In genomic region chr3:12158387-12159226, GRCh38 we compare ENCODE assay signal across 1 cellular context.
TF ChIP-seq lines count a peak whose summit lies in the region.

TIMP4 (minus strand) TSS chr3:12158912; CDS start chr3:12158840, 72 bp downstream.

TF ChIP-seq in HepG2, 621 proteins besides CTCF, POLR2A, EP300 and RAD21 (continued from another document and continues in another):
- peak; percentile 75 for TF ChIP-seq UBTF (CRISPR knock-in tag; IDR thresholded peaks at IDR 0.05)
- 0 out of 2 replicates have a peak, but pooled peaks have one; percentile 21 for TF ChIP-seq RNF2 (conservative IDR thresholded peaks at IDR 0.05; ENCODE audit: low read depth)
- TF ChIP-seq MYPOP (CRISPR knock-in tag; IDR thresholded peaks at IDR 0.05) = peak; percentile 80; the same call in 1 of the 2 replicates
- no peak for TF ChIP-seq GATAD1 (CRISPR knock-in tag; IDR thresholded peaks at IDR 0.05)
- TF ChIP-seq, protein P1, sequence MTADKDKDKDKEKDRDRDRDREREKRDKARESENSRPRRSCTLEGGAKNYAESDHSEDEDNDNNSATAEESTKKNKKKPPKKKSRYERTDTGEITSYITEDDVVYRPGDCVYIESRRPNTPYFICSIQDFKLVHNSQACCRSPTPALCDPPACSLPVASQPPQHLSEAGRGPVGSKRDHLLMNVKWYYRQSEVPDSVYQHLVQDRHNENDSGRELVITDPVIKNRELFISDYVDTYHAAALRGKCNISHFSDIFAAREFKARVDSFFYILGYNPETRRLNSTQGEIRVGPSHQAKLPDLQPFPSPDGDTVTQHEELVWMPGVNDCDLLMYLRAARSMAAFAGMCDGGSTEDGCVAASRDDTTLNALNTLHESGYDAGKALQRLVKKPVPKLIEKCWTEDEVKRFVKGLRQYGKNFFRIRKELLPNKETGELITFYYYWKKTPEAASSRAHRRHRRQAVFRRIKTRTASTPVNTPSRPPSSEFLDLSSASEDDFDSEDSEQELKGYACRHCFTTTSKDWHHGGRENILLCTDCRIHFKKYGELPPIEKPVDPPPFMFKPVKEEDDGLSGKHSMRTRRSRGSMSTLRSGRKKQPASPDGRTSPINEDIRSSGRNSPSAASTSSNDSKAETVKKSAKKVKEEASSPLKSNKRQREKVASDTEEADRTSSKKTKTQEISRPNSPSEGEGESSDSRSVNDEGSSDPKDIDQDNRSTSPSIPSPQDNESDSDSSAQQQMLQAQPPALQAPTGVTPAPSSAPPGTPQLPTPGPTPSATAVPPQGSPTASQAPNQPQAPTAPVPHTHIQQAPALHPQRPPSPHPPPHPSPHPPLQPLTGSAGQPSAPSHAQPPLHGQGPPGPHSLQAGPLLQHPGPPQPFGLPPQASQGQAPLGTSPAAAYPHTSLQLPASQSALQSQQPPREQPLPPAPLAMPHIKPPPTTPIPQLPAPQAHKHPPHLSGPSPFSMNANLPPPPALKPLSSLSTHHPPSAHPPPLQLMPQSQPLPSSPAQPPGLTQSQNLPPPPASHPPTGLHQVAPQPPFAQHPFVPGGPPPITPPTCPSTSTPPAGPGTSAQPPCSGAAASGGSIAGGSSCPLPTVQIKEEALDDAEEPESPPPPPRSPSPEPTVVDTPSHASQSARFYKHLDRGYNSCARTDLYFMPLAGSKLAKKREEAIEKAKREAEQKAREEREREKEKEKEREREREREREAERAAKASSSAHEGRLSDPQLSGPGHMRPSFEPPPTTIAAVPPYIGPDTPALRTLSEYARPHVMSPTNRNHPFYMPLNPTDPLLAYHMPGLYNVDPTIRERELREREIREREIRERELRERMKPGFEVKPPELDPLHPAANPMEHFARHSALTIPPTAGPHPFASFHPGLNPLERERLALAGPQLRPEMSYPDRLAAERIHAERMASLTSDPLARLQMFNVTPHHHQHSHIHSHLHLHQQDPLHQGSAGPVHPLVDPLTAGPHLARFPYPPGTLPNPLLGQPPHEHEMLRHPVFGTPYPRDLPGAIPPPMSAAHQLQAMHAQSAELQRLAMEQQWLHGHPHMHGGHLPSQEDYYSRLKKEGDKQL (CRISPR knock-in tag; IDR thresholded peaks at IDR 0.05; ENCODE audit: low read depth) = no peak
- no peak for TF ChIP-seq SIN3B (IDR thresholded peaks at IDR 0.05; ENCODE audit: low read length)
- TF ChIP-seq HDAC1 (CRISPR knock-in tag; IDR thresholded peaks at IDR 0.05) = peak; percentile 47; the same call in 1 of the 2 replicates
- 0 out of 2 replicates have a peak, but pooled peaks have one; percentile 44 for TF ChIP-seq ZNF280B (CRISPR knock-in tag; IDR thresholded peaks at IDR 0.05; ENCODE audit: borderline replicate concordance)
- TF ChIP-seq SRSF4 (IDR thresholded peaks at IDR 0.05; ENCODE audit: low read depth, low read length, poor library complexity, severe bottlenecking) = no peak
- TF ChIP-seq ZSCAN20 (CRISPR knock-in tag; IDR thresholded peaks at IDR 0.05; ENCODE audit: borderline replicate concordance) = no peak
- no peak for TF ChIP-seq ESRRA (CRISPR knock-in tag; IDR thresholded peaks at IDR 0.05; ENCODE audit: low read depth)
- no peak for TF ChIP-seq ZNF44 (CRISPR knock-in tag; IDR thresholded peaks at IDR 0.05)
- TF ChIP-seq AKNA (CRISPR knock-in tag; IDR thresholded peaks at IDR 0.05; ENCODE audit: borderline replicate concordance) = no peak
- TF ChIP-seq SP5 (CRISPR knock-in tag; IDR thresholded peaks at IDR 0.05; ENCODE audit: borderline replicate concordance, low read depth) = no peak
- 0 out of 2 replicates have a peak, but pooled peaks have one; percentile 38 for TF ChIP-seq ZBTB34 (CRISPR knock-in tag; IDR thresholded peaks at IDR 0.05)
- peak; percentile 42 for TF ChIP-seq HNRNPLL (IDR thresholded peaks at IDR 0.05; ENCODE audit: low read depth, low read length, poor library complexity, severe bottlenecking)
- TF ChIP-seq ZNF652 (CRISPR knock-in tag; IDR thresholded peaks at IDR 0.05; ENCODE audit: borderline replicate concordance, low read depth) = no peak
- no peak for TF ChIP-seq ZNF274 (CRISPR knock-in tag; IDR thresholded peaks at IDR 0.05)
- TF ChIP-seq, protein P2, sequence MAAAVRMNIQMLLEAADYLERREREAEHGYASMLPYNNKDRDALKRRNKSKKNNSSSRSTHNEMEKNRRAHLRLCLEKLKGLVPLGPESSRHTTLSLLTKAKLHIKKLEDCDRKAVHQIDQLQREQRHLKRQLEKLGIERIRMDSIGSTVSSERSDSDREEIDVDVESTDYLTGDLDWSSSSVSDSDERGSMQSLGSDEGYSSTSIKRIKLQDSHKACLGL (CRISPR knock-in tag; IDR thresholded peaks at IDR 0.05) = no peak
- no peak for TF ChIP-seq ELF1 (CRISPR knock-in tag; IDR thresholded peaks at IDR 0.05)
- TF ChIP-seq PCBP2 (optimal IDR thresholded peaks at IDR 0.05; ENCODE audit: low read depth, low read length, poor library complexity, severe bottlenecking) = no peak
- TF ChIP-seq HOXA3 (CRISPR knock-in tag; IDR thresholded peaks at IDR 0.05) = no peak
- 0 out of 2 replicates have a peak, but pooled peaks have one; percentile 25 for TF ChIP-seq ZNF446 (CRISPR knock-in tag; IDR thresholded peaks at IDR 0.05)
- TF ChIP-seq, protein P3, sequence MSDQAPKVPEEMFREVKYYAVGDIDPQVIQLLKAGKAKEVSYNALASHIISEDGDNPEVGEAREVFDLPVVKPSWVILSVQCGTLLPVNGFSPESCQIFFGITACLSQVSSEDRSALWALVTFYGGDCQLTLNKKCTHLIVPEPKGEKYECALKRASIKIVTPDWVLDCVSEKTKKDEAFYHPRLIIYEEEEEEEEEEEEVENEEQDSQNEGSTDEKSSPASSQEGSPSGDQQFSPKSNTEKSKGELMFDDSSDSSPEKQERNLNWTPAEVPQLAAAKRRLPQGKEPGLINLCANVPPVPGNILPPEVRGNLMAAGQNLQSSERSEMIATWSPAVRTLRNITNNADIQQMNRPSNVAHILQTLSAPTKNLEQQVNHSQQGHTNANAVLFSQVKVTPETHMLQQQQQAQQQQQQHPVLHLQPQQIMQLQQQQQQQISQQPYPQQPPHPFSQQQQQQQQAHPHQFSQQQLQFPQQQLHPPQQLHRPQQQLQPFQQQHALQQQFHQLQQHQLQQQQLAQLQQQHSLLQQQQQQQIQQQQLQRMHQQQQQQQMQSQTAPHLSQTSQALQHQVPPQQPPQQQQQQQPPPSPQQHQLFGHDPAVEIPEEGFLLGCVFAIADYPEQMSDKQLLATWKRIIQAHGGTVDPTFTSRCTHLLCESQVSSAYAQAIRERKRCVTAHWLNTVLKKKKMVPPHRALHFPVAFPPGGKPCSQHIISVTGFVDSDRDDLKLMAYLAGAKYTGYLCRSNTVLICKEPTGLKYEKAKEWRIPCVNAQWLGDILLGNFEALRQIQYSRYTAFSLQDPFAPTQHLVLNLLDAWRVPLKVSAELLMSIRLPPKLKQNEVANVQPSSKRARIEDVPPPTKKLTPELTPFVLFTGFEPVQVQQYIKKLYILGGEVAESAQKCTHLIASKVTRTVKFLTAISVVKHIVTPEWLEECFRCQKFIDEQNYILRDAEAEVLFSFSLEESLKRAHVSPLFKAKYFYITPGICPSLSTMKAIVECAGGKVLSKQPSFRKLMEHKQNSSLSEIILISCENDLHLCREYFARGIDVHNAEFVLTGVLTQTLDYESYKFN (CRISPR knock-in tag; conservative IDR thresholded peaks at IDR 0.05) = 0 out of 2 replicates have a peak, but pooled peaks have one; percentile 31
- TF ChIP-seq ZNF549 (CRISPR knock-in tag; IDR thresholded peaks at IDR 0.05) = 0 out of 2 replicates have a peak, but pooled peaks have one; percentile 48
- TF ChIP-seq, protein P4, sequence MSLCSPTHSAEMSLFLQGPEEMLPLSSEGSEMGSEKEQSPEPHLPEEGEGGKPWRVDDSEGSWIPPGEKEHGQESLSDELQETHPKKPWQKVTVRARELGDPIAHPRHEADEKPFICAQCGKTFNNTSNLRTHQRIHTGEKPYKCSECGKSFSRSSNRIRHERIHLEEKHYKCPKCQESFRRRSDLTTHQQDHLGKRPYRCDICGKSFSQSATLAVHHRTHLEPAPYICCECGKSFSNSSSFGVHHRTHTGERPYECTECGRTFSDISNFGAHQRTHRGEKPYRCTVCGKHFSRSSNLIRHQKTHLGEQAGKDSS (CRISPR knock-in tag; IDR thresholded peaks at IDR 0.05; ENCODE audit: borderline replicate concordance, low read depth) = 0 out of 2 replicates have a peak, but pooled peaks have one; percentile 34
